ENCODE assay signal across 20 cellular contexts in the genomic region with DNA sequence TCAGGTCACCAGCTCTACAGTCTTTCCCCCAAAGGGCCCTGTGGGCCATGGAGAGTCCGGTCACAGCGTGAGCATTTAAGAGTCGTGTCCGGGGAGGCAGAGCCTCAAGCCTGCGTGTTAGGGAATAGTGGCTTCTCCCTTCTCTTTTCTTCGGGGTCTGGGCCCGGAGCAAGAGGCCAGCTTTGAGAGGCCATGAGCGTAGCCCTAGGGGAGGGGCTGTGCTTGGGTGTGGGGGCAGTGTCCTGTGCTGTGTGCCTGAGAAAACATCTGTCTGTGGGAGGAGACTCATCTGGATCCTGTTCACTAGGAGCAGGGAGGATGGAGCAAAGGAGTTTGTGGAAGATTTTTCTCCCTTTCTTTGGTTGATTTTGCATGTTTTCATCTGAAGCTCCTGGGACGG. TPM values are rescaled to one million over a fixed set of nuclear protein-coding genes. Genes with fewer than 3 reads are reported as not detected.
DNase-seq lines count a peak whose midpoint lies in the region; ATAC-seq and TF ChIP-seq lines count a peak whose summit lies in the region.
"Had no signal": no experiment of that assay in that cellular context is flagged by ENCODE, and none has a peak within 500 bp of the region (broad histone marks: within the 10 kb centered on the region; RNA-seq: fewer than 3 reads in every experiment).

No MANE protein-coding gene starts in this region.

- no peak overlapping the region for H2AFZ ChIP-seq in neural progenitor cell (replicated peaks)

- H3K27ac Mint-ChIP-seq in neural progenitor cell = peak overlapping the region; percentile 74
- H3K27ac Mint-ChIP-seq: activated T-helper 1 cell treated with anti-CD3 and anti-CD28 coated beads, Interleukin-12 subunit alpha, Interleukin-12 subunit beta, Interleukin-2, Interleukin-4 antibody, amounts not matched to agents 30 ng/mL and 10 ng/mL and 1 ng/mL, durations not matched to agents 14 hours and 24 hours and 36 hours; naive thymus-derived CD4-positive, alpha-beta T cell; T-helper 17 cell had no signal

- H3K4me1 Mint-ChIP-seq in neural progenitor cell = peaks cover 39% of the 10 kb centered on the region

- H3F3A ChIP-seq in neural progenitor cell (ENCODE audit: low read depth) = no peaks in the 10 kb centered on the region

- H3K9me3 ChIP-seq in neural progenitor cell (ENCODE audit: low read depth) = no peaks in the 10 kb centered on the region
- H3K9me3 ChIP-seq in tibial artery = no peaks in the 10 kb centered on the region
- H3K9me3 ChIP-seq: Caco-2, psoas muscle had no signal

- H4K20me1 ChIP-seq in neural progenitor cell (ENCODE audit: low read depth) = peaks cover 52% of the 10 kb centered on the region

- intact Hi-C loops in Right ventricle myocardium superior (cut with DNase I) = no loop called here
- intact Hi-C loops in tibial artery (cut with DNase I; ENCODE audit: low total_unique reads) = no loop called here

- peak; percentile 19 for ATAC-seq in Right ventricle myocardium superior (ENCODE audit: poor library complexity)
- ATAC-seq: left lobe of liver; naive thymus-derived CD4-positive, alpha-beta T cell; stimulated activated naive CD8-positive, alpha-beta T cell treated with anti-CD3 and anti-CD28 coated beads, Interleukin-15, amount 100 ng/mL, for 72 hours; T-helper 17 cell had no signal

- DNase-seq in Right ventricle myocardium superior (peak; percentile 44), neural progenitor cell (ENCODE audit: low spot score) (no peak), tibial artery (no peak), SK-N-DZ (ENCODE audit: low spot score) (no peak), DMS153 (lab: John Stamatoyannopoulos, UW) (no peak), NCI-H2081 (lab: John Stamatoyannopoulos, UW) (no peak), SW 1271 (lab: John Stamatoyannopoulos, UW) (no peak)
- DNase-seq: activated CD8-positive, alpha-beta memory T cell treated with anti-CD3 and anti-CD28 coated beads for 24 hours; Caco-2; cerebellar nuclear complex; endodermal cell; NCI-H1694; psoas muscle; SHP77; stimulated activated naive CD8-positive, alpha-beta T cell treated with anti-CD3 and anti-CD28 coated beads, Interleukin-15, amount 100 ng/mL, for 72 hours; T-helper 17 cell had no signal

- peaks cover 33% of the 10 kb centered on the region for H3K36me3 Mint-ChIP-seq in neural progenitor cell

- H3K4me1 ChIP-seq in neural progenitor cell = no peaks in the 10 kb centered on the region
- H3K4me1 ChIP-seq in tibial artery = peaks cover under 1 to 81% (median 37%) of the 10 kb centered on the region in 4 donors
- H3K4me1 ChIP-seq: psoas muscle had no signal

- H3K4me3 ChIP-seq in neural progenitor cell = no peak overlapping the region
- no peak overlapping the region for H3K4me3 ChIP-seq in tibial artery
- H3K4me3 ChIP-seq: psoas muscle had no signal

- H3K9me3 Mint-ChIP-seq in neural progenitor cell = no peaks in the 10 kb centered on the region
- H3K9me3 Mint-ChIP-seq: activated T-helper 1 cell treated with anti-CD3 and anti-CD28 coated beads, Interleukin-12 subunit alpha, Interleukin-12 subunit beta, Interleukin-2, Interleukin-4 antibody, amounts not matched to agents 30 ng/mL and 10 ng/mL and 1 ng/mL, durations not matched to agents 14 hours and 24 hours and 36 hours; endodermal cell; naive thymus-derived CD4-positive, alpha-beta T cell; stimulated activated naive CD8-positive, alpha-beta T cell treated with anti-CD3 and anti-CD28 coated beads, Interleukin-15, amount 100 ng/mL, for 72 hours had no signal

- H3K27me3 ChIP-seq in neural progenitor cell (no peaks in the 10 kb centered on the region), tibial artery (no peaks in the 10 kb centered on the region)

- H3K79me2 ChIP-seq in neural progenitor cell (ENCODE audit: low read depth) = peaks cover 9% of the 10 kb centered on the region

- TF ChIP-seq CTCF in neural progenitor cell (IDR thresholded peaks at IDR 0.05) = no peak
- TF ChIP-seq CTCF in tibial artery (IDR thresholded peaks at IDR 0.05) = no peak

- H3K4me2 ChIP-seq in neural progenitor cell = no peak overlapping the region

- no peak overlapping the region for H3K4me3 Mint-ChIP-seq in neural progenitor cell
- H3K4me3 Mint-ChIP-seq: activated T-helper 1 cell treated with anti-CD3 and anti-CD28 coated beads, Interleukin-12 subunit alpha, Interleukin-12 subunit beta, Interleukin-2, Interleukin-4 antibody, amounts not matched to agents 30 ng/mL and 10 ng/mL and 1 ng/mL, durations not matched to agents 14 hours and 24 hours and 36 hours; endodermal cell; naive thymus-derived CD4-positive, alpha-beta T cell; stimulated activated naive CD8-positive, alpha-beta T cell treated with anti-CD3 and anti-CD28 coated beads, Interleukin-15, amount 100 ng/mL, for 72 hours; T-helper 17 cell had no signal

- H3K36me3 ChIP-seq in neural progenitor cell = no peaks in the 10 kb centered on the region
- peaks cover 75 to 89% (median 88%) of the 10 kb centered on the region in 3 donors for H3K36me3 ChIP-seq in tibial artery

- no peak overlapping the region for H3K9ac ChIP-seq in neural progenitor cell

- H3K27me3 Mint-ChIP-seq in neural progenitor cell (ENCODE audit: insufficient read depth, low read depth) = no peaks in the 10 kb centered on the region
- H3K27me3 Mint-ChIP-seq: naive thymus-derived CD4-positive, alpha-beta T cell; stimulated activated naive CD8-positive, alpha-beta T cell treated with anti-CD3 and anti-CD28 coated beads, Interleukin-15, amount 100 ng/mL, for 72 hours had no signal

- peak overlapping the region; percentile 17 for H3K27ac ChIP-seq in angular gyrus (ENCODE audit: low read depth, low read length)
- H3K27ac ChIP-seq in neural progenitor cell = no peak overlapping the region
- H3K27ac ChIP-seq in tibial artery = peak overlapping the region; percentile 56 to 95
- H3K27ac ChIP-seq: psoas muscle had no signal

RNA-seq across cellular contexts. Expression of gene LRP1-AS, which starts 5.3 kb away (rescaled TPM):
- total RNA-seq in Right ventricle myocardium superior = not detected
- not detected in 2 replicates for total RNA-seq in neural progenitor cell (ENCODE audit: low replicate concordance)
- not detected in 2 replicates for polyA plus RNA-seq in SK-N-DZ (2014; cell fraction: cytosol; rRNA removed)
- polyA plus RNA-seq in SK-N-DZ (2014; cell fraction: nucleus; rRNA removed) = not detected in 2 replicates
- total RNA-seq: activated T-helper 1 cell treated with anti-CD3 and anti-CD28 coated beads, Interleukin-12 subunit alpha, Interleukin-12 subunit beta, Interleukin-2, Interleukin-4 antibody, amounts not matched to agents 30 ng/mL and 10 ng/mL and 1 ng/mL, durations not matched to agents 14 hours and 24 hours and 36 hours; Caco-2; endodermal cell; left lobe of liver; naive thymus-derived CD4-positive, alpha-beta T cell; psoas muscle; T-helper 17 cell had no signal
- polyA plus RNA-seq: naive thymus-derived CD4-positive, alpha-beta T cell; psoas muscle had no signal

RNA-seq across cellular contexts. Expression of gene LRP1, which starts 13.8 kb away (rescaled TPM):
- total RNA-seq in Right ventricle myocardium superior (121 TPM), neural progenitor cell (ENCODE audit: low replicate concordance) (13.9 and 31.9 TPM in 2 replicates)
- polyA plus RNA-seq in SK-N-DZ (2014; cell fraction: cytosol; rRNA removed) = 6.4 and 7.8 TPM in 2 replicates
- polyA plus RNA-seq in SK-N-DZ (2014; cell fraction: nucleus; rRNA removed) = 16.5 and 44.9 TPM in 2 replicates

RNA-seq across cellular contexts. Expression of gene STAT6, which starts 31.0 kb away (rescaled TPM):
- 49.5 TPM for total RNA-seq in Right ventricle myocardium superior
- total RNA-seq in neural progenitor cell (ENCODE audit: low replicate concordance) = 12.9 and 21.6 TPM in 2 replicates
- polyA plus RNA-seq in SK-N-DZ (2014; cell fraction: cytosol; rRNA removed) = 37.1 and 42.2 TPM in 2 replicates
- 129 TPM in 2 replicates for polyA plus RNA-seq in SK-N-DZ (2014; cell fraction: nucleus; rRNA removed)

RNA-seq across cellular contexts. Expression of gene NAB2, which starts 53.2 kb away (rescaled TPM):
- 10.3 TPM for total RNA-seq in Right ventricle myocardium superior
- 19.8 and 41.3 TPM in 2 replicates for total RNA-seq in neural progenitor cell (ENCODE audit: low replicate concordance)
- polyA plus RNA-seq in SK-N-DZ (2014; cell fraction: cytosol; rRNA removed) = 24.6 and 39.9 TPM in 2 replicates
- 33.8 and 35.6 TPM in 2 replicates for polyA plus RNA-seq in SK-N-DZ (2014; cell fraction: nucleus; rRNA removed)
